11 cellular contexts compared by ENCODE assay signal in the genomic region with DNA sequence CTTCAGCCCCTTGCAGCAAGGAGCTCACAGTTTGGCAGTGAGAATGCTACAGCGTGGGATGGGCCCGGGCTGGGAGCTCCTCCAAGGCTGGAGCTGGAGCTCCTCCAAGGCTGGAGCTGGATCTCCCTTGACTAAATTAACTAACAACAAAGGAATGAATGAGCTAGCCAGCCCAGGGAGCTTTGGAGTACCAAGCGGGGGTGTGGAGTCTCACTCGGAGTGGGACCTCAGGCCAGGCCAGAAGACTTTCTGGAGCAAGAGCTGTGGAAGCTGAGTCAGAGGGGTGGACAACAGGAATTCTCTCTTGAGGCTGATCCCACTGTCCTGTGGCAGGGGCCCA.
DNase-seq lines count a peak whose midpoint lies in the region; ATAC-seq and TF ChIP-seq lines count a peak whose summit lies in the region.
"Had no signal": no experiment of that assay in that cellular context is flagged by ENCODE, and none has a peak within 500 bp of the region (broad histone marks: within the 10 kb centered on the region; RNA-seq: fewer than 3 reads in every experiment).

No MANE protein-coding gene starts in this region.

- peak overlapping the region; percentile 2 for H3K4me3 Mint-ChIP-seq in mesothelial cell of epicardium
- H3K4me3 Mint-ChIP-seq: activated naive CD8-positive, alpha-beta T cell had no signal

- H3K4me1 Mint-ChIP-seq in mesothelial cell of epicardium: peaks cover 24% of the 10 kb centered on the region

- no peaks in the 10 kb centered on the region for H3K9me3 ChIP-seq in upper lobe of left lung
- H3K9me3 ChIP-seq: neutrophil had no signal

- no peaks in the 10 kb centered on the region for H3K36me3 ChIP-seq in upper lobe of left lung
- H3K36me3 ChIP-seq: neutrophil had no signal

- H3K27ac ChIP-seq in upper lobe of left lung: no peak overlapping the region
- H3K27ac ChIP-seq: neutrophil, PC-9 had no signal

- TF ChIP-seq CTCF in mesothelial cell of epicardium (IDR thresholded peaks at IDR 0.05; ENCODE audit: unreplicated experiment): no peak
- TF ChIP-seq CTCF in upper lobe of left lung (IDR thresholded peaks at IDR 0.05): no peak

- ATAC-seq in upper lobe of left lung (ENCODE audit: low FRiP score in 2 of 2) (peak; percentile 63 to 95), GM18870 (IDR thresholded peaks at IDR 0.05; ENCODE audit: unreplicated experiment) (no peak)

- H3K27ac Mint-ChIP-seq in mesothelial cell of epicardium: peak overlapping the region; percentile 85
- H3K27ac Mint-ChIP-seq: activated naive CD8-positive, alpha-beta T cell had no signal

- no peak for TF ChIP-seq EP300 in upper lobe of left lung (IDR thresholded peaks at IDR 0.05)

- no peak overlapping the region for H3K4me3 ChIP-seq in upper lobe of left lung
- H3K4me3 ChIP-seq: PC-9 had no signal

- H3K27me3 Mint-ChIP-seq in mesothelial cell of epicardium (ENCODE audit: low read depth): no peaks in the 10 kb centered on the region
- H3K27me3 Mint-ChIP-seq: activated naive CD8-positive, alpha-beta T cell had no signal

- TF ChIP-seq POLR2A in upper lobe of left lung (IDR thresholded peaks at IDR 0.05): no peak

- peaks cover 0 to 3% (median 0%) of the 10 kb centered on the region in 4 donors for H3K4me1 ChIP-seq in upper lobe of left lung

- no peaks in the 10 kb centered on the region for H3K27me3 ChIP-seq in upper lobe of left lung
- H3K27me3 ChIP-seq: neutrophil had no signal

- H3K36me3 Mint-ChIP-seq in mesothelial cell of epicardium: no peaks in the 10 kb centered on the region
- H3K36me3 Mint-ChIP-seq: activated naive CD8-positive, alpha-beta T cell had no signal

- WGBS in upper lobe of left lung, 2 donors: 70 to 71% methylated on average over 3 to 4 of the region's 4 CpGs

- H3K9me3 Mint-ChIP-seq in mesothelial cell of epicardium: no peaks in the 10 kb centered on the region

- DNase-seq in NCI-H226: peak; percentile 96
- peak; percentile 94 for DNase-seq in fibroblast of gingiva (ENCODE audit: low read depth)
- no peak for DNase-seq in mesothelial cell of epicardium (ENCODE audit: low spot score in 2 of 2, unreplicated experiment in 2 of 2)
- peak in 1 of 2 donors; percentile 24 for DNase-seq in upper lobe of left lung
- DNase-seq in DMS153 treated with DMSO at 0.1 percent for 48 hours (lab: John Stamatoyannopoulos, UW; ENCODE audit: unreplicated experiment): no peak
- DNase-seq in H4 (ENCODE audit: low spot score): no peak
- DNase-seq: NCI-H1105, PC-9 had no signal

Comparison
In these comparisons a context has a peak if more than half of its experiments do, and no peak if none do; other contexts are left out.
1. DNase-seq: peak in NCI-H226 (single experiment) and fibroblast of gingiva (single experiment); none in mesothelial cell of epicardium (0 of 2), DMS153 treated with DMSO at 0.1 percent for 48 hours (single experiment) and H4 (single experiment).